In the genomic region with DNA sequence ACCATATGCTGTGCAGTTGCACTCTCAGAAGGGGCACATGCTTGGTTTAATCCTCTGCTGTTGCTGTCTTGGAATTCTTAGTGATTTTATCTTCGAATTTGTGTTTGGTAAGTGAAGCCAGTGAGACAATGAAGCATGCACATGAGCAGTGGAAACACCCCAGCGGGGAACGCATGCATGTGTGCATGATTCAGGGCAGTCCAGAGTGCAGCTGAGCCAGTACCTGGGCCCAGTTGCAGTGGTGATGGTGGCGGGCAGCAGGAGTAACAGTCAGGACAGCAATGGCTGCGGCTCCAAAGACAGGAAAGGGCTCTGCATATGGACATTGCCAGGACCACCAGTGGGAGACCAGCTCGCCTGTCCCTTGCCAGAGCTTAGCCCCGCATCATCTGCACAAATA, we compare ENCODE assay signal across 26 cellular contexts.
"Had no signal": no experiment of that assay in that cellular context is flagged by ENCODE, and none has a peak within 500 bp of the region (broad histone marks: within the 10 kb centered on the region; RNA-seq: fewer than 3 reads in every experiment).

No MANE protein-coding gene starts in this region.

- DNase-seq: activated CD4-positive, alpha-beta T cell treated with anti-CD3 and anti-CD28 coated beads, Interleukin-2, amount 10 ng/mL, durations not matched to agents 24 days and 14 days; activated CD4-positive, alpha-beta T cell treated with anti-CD3 and anti-CD28 coated beads, Interleukin-2, amount 50 U/mL, for 48 hours; activated CD4-positive, CD25-positive, alpha-beta regulatory T cell treated with anti-CD3 and anti-CD28 coated beads, Interleukin-2, amount 50 U/mL, for 72 hours; activated CD8-positive, alpha-beta memory T cell treated with anti-CD3 and anti-CD28 coated beads, Interleukin-2, amount 10 ng/mL, durations not matched to agents 7 days and 5 days; activated effector memory CD4-positive, alpha-beta T cell treated with Interleukin-2 at 50 U/mL for 16 hours; activated naive CD4-positive, alpha-beta T cell; activated T-cell treated with anti-CD3 and anti-CD28 coated beads, Interleukin-2, amount 50 U/mL, for 24 hours; amygdala; brain microvascular endothelial cell; KG1; MG63; MV-4-11; NCI-H1092 treated with DMSO at 0.1 percent for 48 hours; NCI-H1436; NCI-H1694 treated with DMSO at 0.1 percent for 48 hours; NCI-H2029 treated with DMSO at 0.1 percent for 48 hours; NCI-H510A treated with DMSO at 0.1 percent for 48 hours; NCI-H748 treated with DMSO at 0.1 percent for 48 hours; SHP77 treated with DMSO at 0.1 percent for 48 hours; T-helper 17 cell; T-helper 9 cell had no signal

- H3K27ac Mint-ChIP-seq: activated CD4-positive, alpha-beta T cell treated with anti-CD3 and anti-CD28 coated beads, Interleukin-2, amount 10 ng/mL, durations not matched to agents 24 days and 14 days; activated CD8-positive, alpha-beta memory T cell treated with anti-CD3 and anti-CD28 coated beads, Interleukin-2, amount 10 ng/mL, durations not matched to agents 7 days and 5 days; activated naive CD4-positive, alpha-beta T cell treated with anti-CD3 and anti-CD28 coated beads, Interleukin-2, amount 50 U/mL, for 24 hours; activated T-cell treated with anti-CD3 and anti-CD28 coated beads, Interleukin-2, amount 50 U/mL, for 24 hours; activated T-helper 1 cell treated with anti-CD3 and anti-CD28 coated beads, Interleukin-12 subunit alpha, Interleukin-12 subunit beta, Interleukin-2, Interleukin-4 antibody, amounts not matched to agents 30 ng/mL and 10 ng/mL and 1 ng/mL, durations not matched to agents 14 hours and 24 hours and 36 hours; T-helper 17 cell; WTC11 had no signal

- H3K27me3 ChIP-seq: brain microvascular endothelial cell, cardiac muscle cell, MG63 had no signal

- H3K9me3 ChIP-seq: MG63 had no signal

- H3K4me3 Mint-ChIP-seq: activated CD4-positive, alpha-beta T cell treated with anti-CD3 and anti-CD28 coated beads, Interleukin-2, amount 10 ng/mL, durations not matched to agents 24 days and 14 days; activated CD8-positive, alpha-beta memory T cell treated with anti-CD3 and anti-CD28 coated beads, Interleukin-2, amount 10 ng/mL, durations not matched to agents 7 days and 5 days; activated naive CD4-positive, alpha-beta T cell treated with anti-CD3 and anti-CD28 coated beads, Interleukin-2, amount 50 U/mL, for 24 hours; activated T-cell treated with anti-CD3 and anti-CD28 coated beads, Interleukin-2, amount 50 U/mL, for 24 hours; activated T-helper 1 cell treated with anti-CD3 and anti-CD28 coated beads, Interleukin-12 subunit alpha, Interleukin-12 subunit beta, Interleukin-2, Interleukin-4 antibody, amounts not matched to agents 30 ng/mL and 10 ng/mL and 1 ng/mL, durations not matched to agents 14 hours and 24 hours and 36 hours; T-helper 17 cell; WTC11 had no signal

- H3K4me1 Mint-ChIP-seq: activated naive CD4-positive, alpha-beta T cell treated with anti-CD3 and anti-CD28 coated beads, Interleukin-2, amount 50 U/mL, for 24 hours had no signal

- H3K27ac ChIP-seq: brain microvascular endothelial cell, cardiac muscle cell had no signal

- H3K36me3 ChIP-seq: brain microvascular endothelial cell, cardiac muscle cell, MG63 had no signal

- H3K9me3 Mint-ChIP-seq: activated CD4-positive, alpha-beta T cell treated with anti-CD3 and anti-CD28 coated beads, Interleukin-2, amount 10 ng/mL, durations not matched to agents 24 days and 14 days; activated naive CD4-positive, alpha-beta T cell treated with anti-CD3 and anti-CD28 coated beads, Interleukin-2, amount 50 U/mL, for 24 hours; activated T-cell treated with anti-CD3 and anti-CD28 coated beads, Interleukin-2, amount 50 U/mL, for 24 hours; activated T-helper 1 cell treated with anti-CD3 and anti-CD28 coated beads, Interleukin-12 subunit alpha, Interleukin-12 subunit beta, Interleukin-2, Interleukin-4 antibody, amounts not matched to agents 30 ng/mL and 10 ng/mL and 1 ng/mL, durations not matched to agents 14 hours and 24 hours and 36 hours; WTC11 had no signal

- H3K4me3 ChIP-seq: cardiac muscle cell, MG63 had no signal

- ATAC-seq: activated CD8-positive, alpha-beta memory T cell treated with anti-CD3 and anti-CD28 coated beads, Interleukin-2, amount 10 ng/mL, durations not matched to agents 7 days and 5 days; T-helper 17 cell; WTC11 had no signal

- H3K27me3 Mint-ChIP-seq: activated CD4-positive, alpha-beta T cell treated with anti-CD3 and anti-CD28 coated beads, Interleukin-2, amount 10 ng/mL, durations not matched to agents 24 days and 14 days; activated CD8-positive, alpha-beta memory T cell treated with anti-CD3 and anti-CD28 coated beads, Interleukin-2, amount 10 ng/mL, durations not matched to agents 7 days and 5 days; activated T-cell treated with anti-CD3 and anti-CD28 coated beads, Interleukin-2, amount 50 U/mL, for 24 hours had no signal

- H3K36me3 Mint-ChIP-seq: activated CD8-positive, alpha-beta memory T cell treated with anti-CD3 and anti-CD28 coated beads, Interleukin-2, amount 10 ng/mL, durations not matched to agents 7 days and 5 days; activated naive CD4-positive, alpha-beta T cell treated with anti-CD3 and anti-CD28 coated beads, Interleukin-2, amount 50 U/mL, for 24 hours; WTC11 had no signal

- FAIRE-seq: RCC 7860 had no signal
